In genomic region chr1:218171302-218171893, GRCh38 we compare ENCODE assay signal across 8 cellular contexts.
DNase-seq lines count a peak whose midpoint lies in the region; ATAC-seq and TF ChIP-seq lines count a peak whose summit lies in the region.

No MANE protein-coding gene starts in this region.

- H3K27me3 Mint-ChIP-seq in endothelial cell (ENCODE audit: unreplicated experiment), result no peaks in the 10 kb centered on the region

- WGBS in lower leg skin, 2 donors, result 1 to 3% methylated on average over 4 of the region's 4 CpGs

- peaks cover 2% of the 10 kb centered on the region for H3K4me1 Mint-ChIP-seq in endothelial cell (ENCODE audit: unreplicated experiment)

- H3K4me3 ChIP-seq in NT2/D1 (ENCODE audit: insufficient read length, low read depth) (no peak overlapping the region), lower leg skin (ENCODE audit: low read depth, poor library complexity, severe bottlenecking) (no peak overlapping the region)

- no peaks in the 10 kb centered on the region for H3K36me3 Mint-ChIP-seq in endothelial cell (ENCODE audit: low read depth, unreplicated experiment)

- no peak overlapping the region for H3K27ac Mint-ChIP-seq in endothelial cell (ENCODE audit: unreplicated experiment)

- TF ChIP-seq POLR2A in lower leg skin (IDR thresholded peaks at IDR 0.05), result no peak

- no peaks in the 10 kb centered on the region for H3K9me3 ChIP-seq in NT2/D1 (ENCODE audit: insufficient read depth, low read length)

- intact Hi-C loops in lower leg skin (cut with DNase I; ENCODE audit: low total_unique reads), result no loop called here

- H3K4me3 Mint-ChIP-seq in endothelial cell (ENCODE audit: unreplicated experiment), result no peak overlapping the region

- no peaks in the 10 kb centered on the region for H3K36me3 ChIP-seq in NT2/D1 (ENCODE audit: insufficient read depth, insufficient read length, low read length)

- no peaks in the 10 kb centered on the region for H3K4me1 ChIP-seq in NT2/D1 (ENCODE audit: insufficient read depth, insufficient read length)

- ATAC-seq in HG03378 (IDR thresholded peaks at IDR 0.05; ENCODE audit: unreplicated experiment) (peak; percentile 62), omental fat pad (ENCODE audit: low FRiP score) (no peak)

- peak; percentile 45 for DNase-seq in GM03348 (ENCODE audit: low spot score)
- peak; percentile 30 for DNase-seq in NT2/D1 (ENCODE audit: low read depth, low spot score)
- no peak for DNase-seq in endothelial cell (ENCODE audit: low spot score)
- DNase-seq in pons (ENCODE audit: low spot score), result peak; percentile 52
- no peak for DNase-seq in activated T-cell treated with anti-CD3 and anti-CD28 coated beads, Interleukin-2, amount 50 U/mL, for 1 hour
- no peak for DNase-seq in lower leg skin (ENCODE audit: low spot score in 2 of 2)
- no peak for DNase-seq in omental fat pad (ENCODE audit: low spot score)

- peaks cover 21% of the 10 kb centered on the region for H3K27me3 ChIP-seq in NT2/D1 (ENCODE audit: insufficient read depth, insufficient read length)

- no peak overlapping the region for H3K9ac ChIP-seq in NT2/D1 (ENCODE audit: insufficient read length, low read depth)

- TF ChIP-seq CTCF in endothelial cell (IDR thresholded peaks at IDR 0.05; ENCODE audit: unreplicated experiment) (peak; percentile 78), lower leg skin (IDR thresholded peaks at IDR 0.05) (no peak), omental fat pad (IDR thresholded peaks at IDR 0.05) (no peak)

- H3K9me3 Mint-ChIP-seq in endothelial cell (ENCODE audit: unreplicated experiment), result no peaks in the 10 kb centered on the region

Comparison
In these comparisons a context has a peak if more than half of its experiments do, and no peak if none do; other contexts are left out.
1. DNase-seq: peak in GM03348 (single experiment), NT2/D1 (single experiment) and pons (single experiment); none in endothelial cell (single experiment), activated T-cell treated with anti-CD3 and anti-CD28 coated beads, Interleukin-2, amount 50 U/mL, for 1 hour (single experiment), lower leg skin (0 of 2) and omental fat pad (single experiment).